Comparison of ENCODE assay signal across 7 cellular contexts in the genomic region with DNA sequence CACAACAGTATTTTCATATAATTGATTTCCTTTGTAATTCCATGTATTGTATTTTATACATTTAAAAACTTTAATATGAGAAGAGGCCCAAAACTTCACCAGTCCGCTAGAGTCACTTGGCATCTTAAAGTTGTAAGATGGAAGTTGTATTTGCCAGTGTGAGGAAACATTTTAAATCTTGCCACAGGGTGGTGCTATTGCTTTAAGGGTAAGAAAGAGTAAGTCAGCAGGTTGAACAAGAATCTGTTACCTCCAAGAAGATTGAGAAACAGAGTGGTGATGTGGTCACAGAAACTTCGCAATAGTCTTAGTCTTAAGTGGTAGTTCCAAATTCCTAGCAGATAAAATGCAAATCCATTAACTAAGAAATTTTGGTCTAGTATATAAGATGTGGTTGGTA. TPM values are rescaled to one million over a fixed set of nuclear protein-coding genes. Genes with fewer than 3 reads are reported as not detected.
DNase-seq lines count a peak whose midpoint lies in the region; ATAC-seq and FAIRE-seq lines count a peak whose summit lies in the region.

No MANE protein-coding gene starts in this region.

- FAIRE-seq in endometrium (lab: Jason Lieb, UNC), result peak; percentile 87

- ATAC-seq in HG03097 (IDR thresholded peaks at IDR 0.05; ENCODE audit: low FRiP score, unreplicated experiment), result no peak

- in situ Hi-C loops in G401 (cut with HindIII; ENCODE audit: low sequenced_read_pairs), result no loop called here

- DNase-seq in G401 (ENCODE audit: low spot score) (peak; percentile 52), H4 (ENCODE audit: low spot score) (peak; percentile 68), NCI-H1092 (lab: John Stamatoyannopoulos, UW) (peak; percentile 29), SKM-1 (lab: John Stamatoyannopoulos, UW; ENCODE audit: unreplicated experiment) (peak; percentile 93), middle frontal gyrus (ENCODE audit: extremely low spot score, low spot score) (peak; percentile 52)

RNA-seq across cellular contexts. Expression of a gene that starts 39.8 kb away (rescaled TPM):
- 4.4 and 12.6 TPM in 2 replicates for total RNA-seq in G401 (2014; rRNA removed; shearing (Covaris generic))
- 12.9 and 17.4 TPM in 2 replicates for total RNA-seq in H4 (2014; rRNA removed; shearing (Covaris generic))

Comparison
In these comparisons a context has a peak if more than half of its experiments do, and no peak if none do; other contexts are left out.
1. DNase-seq: peak in every context shown above with its lines; median percentile 93 in SKM-1; 68 in H4; 52 in G401; 52 in middle frontal gyrus; 29 in NCI-H1092.